Comparison of ENCODE assay signal across 9 cellular contexts in the genomic region with DNA sequence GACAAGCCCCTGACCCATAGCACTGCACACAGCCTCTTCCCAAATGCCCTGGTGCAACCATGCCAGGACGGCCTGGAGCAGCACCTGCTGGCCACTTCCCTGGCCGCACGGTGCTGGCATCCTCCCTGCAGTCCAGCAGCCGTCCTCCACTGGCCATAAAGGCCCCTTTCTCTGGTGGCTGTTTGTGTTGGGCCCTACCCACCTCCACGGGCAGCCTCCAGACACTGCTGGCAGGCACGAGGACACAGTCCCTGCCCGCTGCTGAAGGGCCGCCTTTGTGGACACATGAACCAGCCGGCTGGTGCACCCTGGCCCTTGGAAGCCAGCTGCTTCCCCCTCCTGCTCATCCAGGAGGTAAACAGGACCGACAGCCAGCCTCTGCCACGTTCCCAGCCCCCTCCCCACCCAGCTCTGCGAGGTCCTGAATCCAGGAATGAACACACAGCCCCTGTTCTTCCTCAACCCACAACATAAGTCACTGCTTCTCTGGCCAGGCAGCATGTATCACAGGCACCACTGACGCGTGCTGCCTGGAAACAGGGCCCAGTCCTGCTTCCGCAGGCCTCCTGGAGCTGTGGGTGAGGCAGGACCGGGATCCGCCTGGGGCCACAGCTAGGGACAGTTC. TPM values are rescaled to one million over a fixed set of nuclear protein-coding genes. Genes with fewer than 3 reads are reported as not detected.
DNase-seq lines count a peak whose midpoint lies in the region; ATAC-seq and TF ChIP-seq lines count a peak whose summit lies in the region.
"Had no signal": no experiment of that assay in that cellular context is flagged by ENCODE, and none has a peak within 500 bp of the region (broad histone marks: within the 10 kb centered on the region; RNA-seq: fewer than 3 reads in every experiment).

No MANE protein-coding gene starts in this region.

- H3K36me3 ChIP-seq in thymus (ENCODE audit: control insufficient read depth, insufficient read depth): no peaks in the 10 kb centered on the region

- CTCF ChIA-PET in RWPE1 (lab: Yijun Ruan, JAX): interaction anchor here (0.5 to 1.6 kb wide), 6 partner anchors 74 to 148 kb away, joined by 3 to 12 read pairs (median 4); no protein-coding TSS in a partner anchor
- CTCF ChIA-PET in activated CD4-positive, alpha-beta T cell treated with anti-CD3 and anti-CD28 coated beads, Interleukin-2, amount 10 ng/mL, durations not matched to agents 7 days and 5 days (lab: Charles Lee): no interaction called here

- no peak; the same call in 1 of the 2 replicates for TF ChIP-seq CTCF in RWPE1 (conservative IDR thresholded peaks at IDR 0.05; ENCODE audit: low read depth)
- TF ChIP-seq CTCF in endothelial cell (IDR thresholded peaks at IDR 0.05; ENCODE audit: unreplicated experiment): no peak

- H3K27me3 ChIP-seq in thymus (ENCODE audit: control insufficient read depth, insufficient read depth): no peaks in the 10 kb centered on the region

- H3K4me1 Mint-ChIP-seq in endothelial cell (ENCODE audit: unreplicated experiment): peaks cover 16% of the 10 kb centered on the region
- peaks cover 12% of the 10 kb centered on the region for H3K4me1 Mint-ChIP-seq in activated CD4-positive, alpha-beta T cell treated with anti-CD3 and anti-CD28 coated beads, Interleukin-2, amount 10 ng/mL, durations not matched to agents 7 days and 5 days

- DNase-seq in RWPE1 (ENCODE audit: low spot score) (peak; percentile 52), endothelial cell (ENCODE audit: low spot score) (peak; percentile 22), medulla oblongata (ENCODE audit: extremely low spot score) (peak; percentile 95), NCI-H1048 (lab: John Stamatoyannopoulos, UW) (no peak), HUDEP-2 (lab: John Stamatoyannopoulos, UW; ENCODE audit: unreplicated experiment in 76 of 76) (no peak)
- no peak for DNase-seq in activated CD4-positive, alpha-beta T cell treated with anti-CD3 and anti-CD28 coated beads, Interleukin-2, amount 10 ng/mL, durations not matched to agents 7 days and 5 days
- DNase-seq: NCI-H69 had no signal

- H3K9me3 Mint-ChIP-seq in endothelial cell (ENCODE audit: unreplicated experiment): no peaks in the 10 kb centered on the region
- H3K9me3 Mint-ChIP-seq in activated CD4-positive, alpha-beta T cell treated with anti-CD3 and anti-CD28 coated beads, Interleukin-2, amount 10 ng/mL, durations not matched to agents 7 days and 5 days: no peaks in the 10 kb centered on the region

- ATAC-seq in GM21367 (IDR thresholded peaks at IDR 0.05; ENCODE audit: unreplicated experiment): no peak

- no peak overlapping the region for H3K4me3 Mint-ChIP-seq in endothelial cell (ENCODE audit: unreplicated experiment)
- H3K4me3 Mint-ChIP-seq in activated CD4-positive, alpha-beta T cell treated with anti-CD3 and anti-CD28 coated beads, Interleukin-2, amount 10 ng/mL, durations not matched to agents 7 days and 5 days: no peak overlapping the region

- peaks cover 5% of the 10 kb centered on the region for H3K27me3 Mint-ChIP-seq in endothelial cell (ENCODE audit: unreplicated experiment)
- no peaks in the 10 kb centered on the region for H3K27me3 Mint-ChIP-seq in activated CD4-positive, alpha-beta T cell treated with anti-CD3 and anti-CD28 coated beads, Interleukin-2, amount 10 ng/mL, durations not matched to agents 7 days and 5 days

- no peak overlapping the region for H3K27ac Mint-ChIP-seq in endothelial cell (ENCODE audit: unreplicated experiment)
- no peak overlapping the region for H3K27ac Mint-ChIP-seq in activated CD4-positive, alpha-beta T cell treated with anti-CD3 and anti-CD28 coated beads, Interleukin-2, amount 10 ng/mL, durations not matched to agents 7 days and 5 days

- no peaks in the 10 kb centered on the region for H3K36me3 Mint-ChIP-seq in endothelial cell (ENCODE audit: low read depth, unreplicated experiment)
- no peaks in the 10 kb centered on the region for H3K36me3 Mint-ChIP-seq in activated CD4-positive, alpha-beta T cell treated with anti-CD3 and anti-CD28 coated beads, Interleukin-2, amount 10 ng/mL, durations not matched to agents 7 days and 5 days (ENCODE audit: low read depth)

- H3K9me3 ChIP-seq in thymus (ENCODE audit: control insufficient read depth): peaks cover under 1% of the 10 kb centered on the region

- POLR2A ChIA-PET in RWPE1 (lab: Yijun Ruan, JAX; ENCODE audit: low non-redundant PET): no interaction called here
- POLR2A ChIA-PET in activated CD4-positive, alpha-beta T cell treated with anti-CD3 and anti-CD28 coated beads, Interleukin-2, amount 10 ng/mL, durations not matched to agents 7 days and 5 days (lab: Charles Lee): interaction anchor here (0.6 kb wide), 1 partner anchor 97 kb away, joined by 5 read pairs; no protein-coding TSS in a partner anchor

- 94% methylated on average over 17 of the region's 17 CpGs for WGBS in thymus

- no peaks in the 10 kb centered on the region for H3K4me1 ChIP-seq in thymus (ENCODE audit: control insufficient read depth, insufficient read depth, low read length)

- H3K27ac ChIP-seq in RWPE1 (peak overlapping the region; percentile 85), thymus (ENCODE audit: low read depth) (peak overlapping the region; percentile 49)

- H3K4me3 ChIP-seq in thymus (ENCODE audit: low read length): no peak overlapping the region

RNA-seq across cellular contexts. Expression of a gene that starts 43.8 kb away (rescaled TPM):
- 3.4 TPM for total RNA-seq in endothelial cell (ENCODE audit: unreplicated experiment)
- 163 TPM for polyA plus RNA-seq in thymus
- total RNA-seq in activated CD4-positive, alpha-beta T cell treated with anti-CD3 and anti-CD28 coated beads, Interleukin-2, amount 10 ng/mL, durations not matched to agents 7 days and 5 days: 100 to 1,000 TPM; 423 to 424 TPM

Comparison
In these comparisons a context has a peak if more than half of its experiments do, and no peak if none do; other contexts are left out.
1. DNase-seq: peak in RWPE1 (single experiment), endothelial cell (single experiment) and medulla oblongata (single experiment); none in activated CD4-positive, alpha-beta T cell treated with anti-CD3 and anti-CD28 coated beads, Interleukin-2, amount 10 ng/mL, durations not matched to agents 7 days and 5 days (single experiment), NCI-H1048 (single experiment) and HUDEP-2 (0 of 76).
2. RNA of a gene that starts 43.8 kb away (total RNA-seq): 423 to 424 TPM in activated CD4-positive, alpha-beta T cell treated with anti-CD3 and anti-CD28 coated beads, Interleukin-2, amount 10 ng/mL, durations not matched to agents 7 days and 5 days; 3.4 TPM in endothelial cell (single experiment); every median in the first group is over 10 times any median in the second.